Comparison of ENCODE assay signal across 1 cellular context in the genomic region with DNA sequence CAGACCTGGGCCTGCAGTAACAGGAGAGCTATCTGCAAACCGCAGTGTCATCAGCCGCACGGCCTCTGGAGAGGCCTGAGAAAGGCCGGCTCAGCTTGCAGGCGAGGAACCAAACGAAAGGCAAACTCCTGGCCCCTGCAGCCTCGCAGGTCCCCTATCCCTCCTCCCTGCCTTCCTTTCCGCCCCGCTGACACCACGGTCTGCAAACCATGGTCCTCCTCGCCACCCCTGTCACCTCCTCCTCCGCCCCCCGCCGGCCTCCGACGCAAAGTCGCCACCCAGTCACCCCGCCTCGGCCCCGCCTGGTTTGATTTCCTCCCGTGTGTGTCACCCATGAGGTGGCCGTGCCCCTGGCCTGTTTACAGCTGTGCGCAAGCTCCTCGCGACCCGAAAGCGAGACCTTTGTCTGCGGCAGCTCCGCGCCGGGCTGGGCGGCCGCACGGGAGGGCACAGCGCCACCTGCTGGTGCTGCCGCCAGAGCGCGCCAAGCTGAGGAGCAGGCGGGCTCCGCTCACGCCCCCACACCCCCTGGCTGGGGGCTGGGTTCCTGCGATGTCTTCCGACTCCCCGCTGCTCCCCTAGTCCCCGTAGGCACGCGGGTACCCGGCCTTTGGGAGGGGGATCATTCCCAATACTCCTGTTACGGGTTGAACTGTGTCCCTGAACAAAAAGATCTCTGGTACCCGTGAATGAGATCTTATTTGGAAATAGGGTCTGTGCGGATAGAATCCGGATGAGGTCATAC.
TF ChIP-seq lines count a peak whose summit lies in the region.

No MANE protein-coding gene starts in this region.

TF ChIP-seq in HEK293, 187 proteins besides CTCF, POLR2A, EP300 and RAD21 (continued from another document):
- TF ChIP-seq, protein P1, sequence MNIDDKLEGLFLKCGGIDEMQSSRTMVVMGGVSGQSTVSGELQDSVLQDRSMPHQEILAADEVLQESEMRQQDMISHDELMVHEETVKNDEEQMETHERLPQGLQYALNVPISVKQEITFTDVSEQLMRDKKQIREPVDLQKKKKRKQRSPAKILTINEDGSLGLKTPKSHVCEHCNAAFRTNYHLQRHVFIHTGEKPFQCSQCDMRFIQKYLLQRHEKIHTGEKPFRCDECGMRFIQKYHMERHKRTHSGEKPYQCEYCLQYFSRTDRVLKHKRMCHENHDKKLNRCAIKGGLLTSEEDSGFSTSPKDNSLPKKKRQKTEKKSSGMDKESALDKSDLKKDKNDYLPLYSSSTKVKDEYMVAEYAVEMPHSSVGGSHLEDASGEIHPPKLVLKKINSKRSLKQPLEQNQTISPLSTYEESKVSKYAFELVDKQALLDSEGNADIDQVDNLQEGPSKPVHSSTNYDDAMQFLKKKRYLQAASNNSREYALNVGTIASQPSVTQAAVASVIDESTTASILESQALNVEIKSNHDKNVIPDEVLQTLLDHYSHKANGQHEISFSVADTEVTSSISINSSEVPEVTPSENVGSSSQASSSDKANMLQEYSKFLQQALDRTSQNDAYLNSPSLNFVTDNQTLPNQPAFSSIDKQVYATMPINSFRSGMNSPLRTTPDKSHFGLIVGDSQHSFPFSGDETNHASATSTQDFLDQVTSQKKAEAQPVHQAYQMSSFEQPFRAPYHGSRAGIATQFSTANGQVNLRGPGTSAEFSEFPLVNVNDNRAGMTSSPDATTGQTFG (tag by site-specific recombination; IDR thresholded peaks at IDR 0.05; ENCODE audit: borderline replicate concordance), result no peak
- TF ChIP-seq ZSCAN30 (tag by site-specific recombination; IDR thresholded peaks at IDR 0.05) (peak; percentile 61; the same call in 1 of the 2 replicates), ZNF394 (tag by site-specific recombination; IDR thresholded peaks at IDR 0.05; ENCODE audit: borderline replicate concordance) (peak; percentile 68), ZFP3 (tag by site-specific recombination; IDR thresholded peaks at IDR 0.05; ENCODE audit: low read depth) (no peak), ZFP37 (tag by site-specific recombination; IDR thresholded peaks at IDR 0.05) (no peak), ZNF610 (tag by site-specific recombination; IDR thresholded peaks at IDR 0.05; ENCODE audit: borderline replicate concordance) (peak; percentile 55; the same call in 1 of the 2 replicates), ZNF138 (tag by site-specific recombination; IDR thresholded peaks at IDR 0.05; ENCODE audit: borderline replicate concordance) (no peak), YY2 (tag by site-specific recombination; IDR thresholded peaks at IDR 0.05) (no peak), SP3 (tag by site-specific recombination; IDR thresholded peaks at IDR 0.05) (peak; percentile 85)
